Comparison of ENCODE assay signal across 1 cellular context in genomic region chr18:4267641-4268040, GRCh38.
A peak's percentile ranks its signal among the peaks of the same experiment; 100 is the strongest.
TF ChIP-seq lines count a peak whose summit lies in the region.

No MANE protein-coding gene starts in this region.

TF ChIP-seq in GM12878, 131 proteins besides CTCF, POLR2A, EP300 and RAD21 (continued from another document and continues in another):
- TF ChIP-seq NFYA (IDR thresholded peaks at IDR 0.05; ENCODE audit: borderline replicate concordance, low read depth, low read length) = no peak
- no peak for TF ChIP-seq NFXL1 (IDR thresholded peaks at IDR 0.05; ENCODE audit: borderline replicate concordance)
- no peak for TF ChIP-seq ZBTB40 (IDR thresholded peaks at IDR 0.05; ENCODE audit: borderline replicate concordance)
- TF ChIP-seq TBL1XR1 (IDR thresholded peaks at IDR 0.05; ENCODE audit: low read depth, low read length) = no peak
- TF ChIP-seq MTA2 (IDR thresholded peaks at IDR 0.05; ENCODE audit: low read depth) = no peak
- no peak for TF ChIP-seq PBX3 (IDR thresholded peaks at IDR 0.05; ENCODE audit: insufficient replicate concordance, low read depth, low read length)
- peak; percentile 69 for TF ChIP-seq ZNF592 (IDR thresholded peaks at IDR 0.05)
- peak; percentile 93 for TF ChIP-seq RAD51 (IDR thresholded peaks at IDR 0.05)
- TF ChIP-seq ATF2 (IDR thresholded peaks at IDR 0.05; ENCODE audit: low read length) = no peak
- TF ChIP-seq ZBTB4 (CRISPR knock-in tag; IDR thresholded peaks at IDR 0.05) = no peak
- TF ChIP-seq SIX5 (IDR thresholded peaks at IDR 0.05; ENCODE audit: low read depth, low read length, severe bottlenecking) = no peak
- TF ChIP-seq USF1 (IDR thresholded peaks at IDR 0.05; ENCODE audit: borderline replicate concordance, extremely low read length, insufficient read depth, low read depth, low read length) = no peak
- no peak for TF ChIP-seq BRCA1 (IDR thresholded peaks at IDR 0.05; ENCODE audit: low read depth, low read length)
- TF ChIP-seq MYB (IDR thresholded peaks at IDR 0.05; ENCODE audit: borderline replicate concordance, low read depth, low read length) = no peak
- no peak for TF ChIP-seq NR2F1 (conservative IDR thresholded peaks at IDR 0.05)
- TF ChIP-seq EGR1 (IDR thresholded peaks at IDR 0.05; ENCODE audit: borderline replicate concordance in 1 of 2, low read depth in 2 of 2, low read length in 2 of 2) = no peak
- TF ChIP-seq ZNF687 (IDR thresholded peaks at IDR 0.05) = 0 out of 2 replicates have a peak, but pooled peaks have one; percentile 53
- TF ChIP-seq E2F8 (IDR thresholded peaks at IDR 0.05; ENCODE audit: low read depth, partially characterized antibody) = no peak
- no peak for TF ChIP-seq EED (IDR thresholded peaks at IDR 0.05; ENCODE audit: low read depth)
- TF ChIP-seq HDAC6 (IDR thresholded peaks at IDR 0.05; ENCODE audit: unreplicated experiment) = no peak
- 0 out of 2 replicates have a peak, but pooled peaks have one; percentile 27 for TF ChIP-seq NKRF (conservative IDR thresholded peaks at IDR 0.05)
- no peak for TF ChIP-seq CHD1 (IDR thresholded peaks at IDR 0.05; ENCODE audit: low read depth, low read length)
- peak; percentile 65; the same call in 1 of the 2 replicates for TF ChIP-seq SPI1 (IDR thresholded peaks at IDR 0.05; ENCODE audit: borderline replicate concordance, insufficient read depth, low read depth, low read length)
- peak; percentile 58 for TF ChIP-seq YY1 (IDR thresholded peaks at IDR 0.05; ENCODE audit: low read depth, low read length)
- no peak for TF ChIP-seq SIN3A (IDR thresholded peaks at IDR 0.05; ENCODE audit: low read depth, low read length)
